22 cellular contexts compared by ENCODE assay signal in genomic region chr2:200899482-200899881, GRCh38.
"Had no signal": no experiment of that assay in that cellular context is flagged by ENCODE, and none has a peak within 500 bp of the region (broad histone marks: within the 10 kb centered on the region; RNA-seq: fewer than 3 reads in every experiment).

No MANE protein-coding gene starts in this region.

- ATAC-seq: left lobe of liver; lower lobe of right lung; naive thymus-derived CD8-positive, alpha-beta T cell; T-cell had no signal

- H3K4me3 ChIP-seq: colonic mucosa, lower lobe of right lung, neural progenitor cell, right atrium auricular region, SJSA1, spleen, testis, transverse colon had no signal

- H3K4me1 ChIP-seq: colonic mucosa, lower lobe of right lung, neural progenitor cell, SJSA1, testis, transverse colon had no signal

- H3K9me3 Mint-ChIP-seq: activated B cell treated with CpG ODN at 0.5 μM for 24 hours; activated T-helper 1 cell treated with anti-CD3 and anti-CD28 coated beads, Interleukin-12 subunit alpha, Interleukin-12 subunit beta, Interleukin-2, Interleukin-4 antibody, amounts not matched to agents 30 ng/mL and 10 ng/mL and 1 ng/mL, durations not matched to agents 14 hours and 24 hours and 36 hours; naive thymus-derived CD8-positive, alpha-beta T cell; neural progenitor cell; T-cell; T-helper 2 cell treated with Interferon-gamma antibody and Interleukin-4, amounts not matched to agents 5 μg/mL and 100 μg/mL, for 36 hours had no signal

- H3K4me3 Mint-ChIP-seq: activated B cell treated with CpG ODN at 0.5 μM for 24 hours; activated T-helper 1 cell treated with anti-CD3 and anti-CD28 coated beads, Interleukin-12 subunit alpha, Interleukin-12 subunit beta, Interleukin-2, Interleukin-4 antibody, amounts not matched to agents 30 ng/mL and 10 ng/mL and 1 ng/mL, durations not matched to agents 14 hours and 24 hours and 36 hours; naive thymus-derived CD8-positive, alpha-beta T cell; neural progenitor cell; T-cell; T-helper 2 cell treated with Interferon-gamma antibody and Interleukin-4, amounts not matched to agents 5 μg/mL and 100 μg/mL, for 36 hours had no signal

- H3K27ac ChIP-seq: colonic mucosa, lower lobe of right lung, neural progenitor cell, right atrium auricular region, SJSA1, spleen, testis, transverse colon had no signal

- H3K36me3 ChIP-seq: colonic mucosa had no signal

- H2AFZ ChIP-seq: neural progenitor cell had no signal

- H3K9ac ChIP-seq: neural progenitor cell had no signal

- H3K27me3 ChIP-seq: colonic mucosa, neural progenitor cell, right atrium auricular region, spleen, testis, transverse colon had no signal

- H3K4me2 ChIP-seq: neural progenitor cell had no signal

- H3K27me3 Mint-ChIP-seq: activated B cell treated with CpG ODN at 0.5 μM for 24 hours; naive thymus-derived CD8-positive, alpha-beta T cell; T-cell had no signal

- H3K4me1 Mint-ChIP-seq: neural progenitor cell had no signal

- H3K27ac Mint-ChIP-seq: activated B cell treated with CpG ODN at 0.5 μM for 24 hours; neural progenitor cell; T-helper 2 cell treated with Interferon-gamma antibody and Interleukin-4, amounts not matched to agents 5 μg/mL and 100 μg/mL, for 36 hours had no signal

- DNase-seq: activated B cell treated with CpG ODN at 0.5 μM for 24 hours; activated CD4-positive, alpha-beta T cell treated with anti-CD3 and anti-CD28 coated beads, Interleukin-2, amount 50 U/mL, for 4 hours; activated gamma-delta T cell treated with Interleukin-2 at 50 U/mL for 16 hours; anterior cingulate cortex; colonic mucosa; effector memory CD4-positive, alpha-beta T cell; kidney glomerular epithelial cell; lower lobe of right lung; mesenchymal stem cell; naive thymus-derived CD8-positive, alpha-beta T cell; occipital lobe; spleen; stimulated activated naive CD4-positive, alpha-beta T cell treated with Interleukin-2 at 50 U/mL for 16 hours; T-cell; testis; transverse colon had no signal

- H3K9me3 ChIP-seq: colonic mucosa, lower lobe of right lung, right atrium auricular region, SJSA1, spleen, testis, transverse colon had no signal
